ENCODE assay signal across 24 cellular contexts in the genomic region with DNA sequence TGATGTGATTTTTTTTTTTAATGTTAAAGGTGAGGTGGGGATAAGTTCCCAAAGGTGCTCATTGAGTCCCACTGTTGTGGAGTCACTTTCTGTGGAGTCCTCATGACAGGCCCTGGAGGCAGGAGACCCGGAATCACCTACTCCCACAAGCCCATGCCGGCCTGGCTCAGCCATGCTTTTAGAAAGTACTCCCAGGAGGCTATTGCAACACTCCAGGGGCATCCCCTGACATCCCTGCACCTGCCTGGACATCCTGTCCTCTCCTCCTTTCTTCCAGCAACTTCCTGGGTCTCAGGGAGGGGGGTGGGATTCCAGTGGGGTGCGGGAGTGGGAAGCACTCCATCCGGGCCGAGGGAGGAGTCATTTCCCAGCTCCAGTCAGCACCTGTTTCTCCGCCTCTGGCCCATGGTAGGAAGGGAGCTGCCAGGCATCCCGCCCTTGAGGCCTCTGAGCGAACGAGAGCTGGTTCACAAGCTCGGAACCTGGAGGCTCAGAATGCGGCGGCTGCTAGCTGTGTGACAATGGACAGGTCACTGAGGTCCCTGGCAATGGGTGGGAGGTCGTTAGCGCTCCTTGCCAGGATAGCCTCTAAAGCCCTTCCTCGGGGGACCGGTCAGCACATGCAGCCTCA.
DNase-seq lines count a peak whose midpoint lies in the region; ATAC-seq and TF ChIP-seq lines count a peak whose summit lies in the region.
"Had no signal": no experiment of that assay in that cellular context is flagged by ENCODE, and none has a peak within 500 bp of the region (broad histone marks: within the 10 kb centered on the region; RNA-seq: fewer than 3 reads in every experiment).

No MANE protein-coding gene starts in this region.

- H3K9me3 Mint-ChIP-seq in activated CD8-positive, alpha-beta T cell treated with anti-CD3 and anti-CD28 coated beads, Interleukin-2, amount 10 ng/mL, durations not matched to agents 7 days and 5 days (ENCODE audit: insufficient read depth): peaks cover 9% of the 10 kb centered on the region
- peaks cover 13% of the 10 kb centered on the region for H3K9me3 Mint-ChIP-seq in activated CD8-positive, alpha-beta T cell treated with anti-CD3 and anti-CD28 coated beads for 36 hours
- H3K9me3 Mint-ChIP-seq in effector memory CD8-positive, alpha-beta T cell: peaks cover 2 to 8% of the 10 kb centered on the region in 2 donors
- H3K9me3 Mint-ChIP-seq: type B pancreatic cell had no signal

- H3K36me3 ChIP-seq in ovary: no peaks in the 10 kb centered on the region
- H3K36me3 ChIP-seq: breast epithelium, gastroesophageal sphincter, MG63 had no signal

- no peak overlapping the region for H3K4me3 Mint-ChIP-seq in activated CD8-positive, alpha-beta T cell treated with anti-CD3 and anti-CD28 coated beads, Interleukin-2, amount 10 ng/mL, durations not matched to agents 7 days and 5 days
- H3K4me3 Mint-ChIP-seq in activated CD8-positive, alpha-beta T cell treated with anti-CD3 and anti-CD28 coated beads for 36 hours: no peak overlapping the region
- no peak overlapping the region for H3K4me3 Mint-ChIP-seq in effector memory CD8-positive, alpha-beta T cell
- H3K4me3 Mint-ChIP-seq: activated T-cell treated with anti-CD3 and anti-CD28 coated beads, Interleukin-2, amount 50 U/mL, for 72 hours; IgD-negative memory B cell; T-helper 1 cell treated with Interleukin-12 subunit alpha and Interleukin-12 subunit beta and Interleukin-4 antibody, amounts not matched to agents 30 μg/mL and 1 μg/mL, for 36 hours; type B pancreatic cell had no signal

- H3K4me1 ChIP-seq in ovary (ENCODE audit: insufficient read depth): no peaks in the 10 kb centered on the region
- H3K4me1 ChIP-seq: breast epithelium, gastroesophageal sphincter, psoas muscle had no signal

- no peaks in the 10 kb centered on the region for H3K9me3 ChIP-seq in ovary
- H3K9me3 ChIP-seq: MG63, psoas muscle had no signal

- no peak for DNase-seq in activated CD8-positive, alpha-beta T cell treated with anti-CD3 and anti-CD28 coated beads, Interleukin-2, amount 10 ng/mL, durations not matched to agents 7 days and 5 days
- DNase-seq in activated CD8-positive, alpha-beta T cell treated with anti-CD3 and anti-CD28 coated beads for 36 hours: no peak
- DNase-seq in NCI-H2196 (lab: John Stamatoyannopoulos, UW; ENCODE audit: unreplicated experiment) (peak; percentile 27), posterior vena cava (ENCODE audit: low spot score) (peak; percentile 66), ovary (no peak), GM13976 (ENCODE audit: low spot score) (no peak)
- DNase-seq in effector memory CD8-positive, alpha-beta T cell: no peak
- DNase-seq: activated naive CD4-positive, alpha-beta T cell treated with Interleukin-2 at 50 U/mL for 16 hours; activated T-cell treated with anti-CD3 and anti-CD28 coated beads, Interleukin-2, amount 50 U/mL, for 72 hours; AML-193; amniotic stem cell; islet precursor cell; MG63; NCI-H1417; NCI-H2081; NCI-H524 treated with DMSO at 0.1 percent for 48 hours; psoas muscle had no signal

- intact Hi-C loops in activated CD8-positive, alpha-beta T cell treated with anti-CD3 and anti-CD28 coated beads for 36 hours (cut with micrococcal nuclease): loop anchor here (2.0 to 10.0 kb wide), 3 partner anchors 25 to 167 kb away; partner anchors contain the start of gene ID2
- intact Hi-C loops in posterior vena cava (cut with DNase I) (no loop called here), ovary (cut with DNase I) (no loop called here)

- H3K4me3 ChIP-seq in ovary: no peak overlapping the region
- H3K4me3 ChIP-seq: breast epithelium, gastroesophageal sphincter, lung, MG63, psoas muscle had no signal

- in situ Hi-C loops in GM13976 (cut with MboI; ENCODE audit: low sequenced_read_pairs, unreplicated experiment): no loop called here

- WGBS in ovary, 3 donors: 81 to 86% (median 82%) methylated on average over 16 of the region's 16 CpGs

- POLR2A ChIA-PET in activated CD8-positive, alpha-beta T cell treated with anti-CD3 and anti-CD28 coated beads, Interleukin-2, amount 10 ng/mL, durations not matched to agents 7 days and 5 days (lab: Charles Lee): no interaction called here
- POLR2A ChIA-PET in activated CD8-positive, alpha-beta T cell treated with anti-CD3 and anti-CD28 coated beads for 36 hours (lab: Charles Lee): interaction anchor here (0.6 to 1.1 kb wide), 4 partner anchors 22 to 210 kb away, joined by 3 to 4 read pairs (median 4); no protein-coding TSS in a partner anchor

- no peak for TF ChIP-seq EP300 in ovary (IDR thresholded peaks at IDR 0.05)

- no peak overlapping the region for H3K27ac ChIP-seq in ovary
- H3K27ac ChIP-seq: breast epithelium, gastroesophageal sphincter, psoas muscle had no signal

- peaks cover 39% of the 10 kb centered on the region for H3K36me3 Mint-ChIP-seq in activated CD8-positive, alpha-beta T cell treated with anti-CD3 and anti-CD28 coated beads, Interleukin-2, amount 10 ng/mL, durations not matched to agents 7 days and 5 days (ENCODE audit: low read depth)
- peaks cover 13% of the 10 kb centered on the region for H3K36me3 Mint-ChIP-seq in activated CD8-positive, alpha-beta T cell treated with anti-CD3 and anti-CD28 coated beads for 36 hours (ENCODE audit: low read depth)
- H3K36me3 Mint-ChIP-seq in effector memory CD8-positive, alpha-beta T cell (ENCODE audit: insufficient read depth): peaks cover 7% of the 10 kb centered on the region
- H3K36me3 Mint-ChIP-seq: IgD-negative memory B cell, type B pancreatic cell had no signal

- CTCF ChIA-PET in activated CD8-positive, alpha-beta T cell treated with anti-CD3 and anti-CD28 coated beads, Interleukin-2, amount 10 ng/mL, durations not matched to agents 7 days and 5 days (lab: Charles Lee): no interaction called here
- CTCF ChIA-PET in activated CD8-positive, alpha-beta T cell treated with anti-CD3 and anti-CD28 coated beads for 36 hours (lab: Charles Lee): interaction anchor here (1.1 kb wide), 1 partner anchor 16 kb away, joined by 3 read pairs; no protein-coding TSS in a partner anchor

- no peak for TF ChIP-seq CTCF in activated CD8-positive, alpha-beta T cell treated with anti-CD3 and anti-CD28 coated beads for 36 hours (IDR thresholded peaks at IDR 0.05)
- no peak for TF ChIP-seq CTCF in ovary (IDR thresholded peaks at IDR 0.05)
- TF ChIP-seq CTCF in GM13976 (IDR thresholded peaks at IDR 0.05; ENCODE audit: borderline replicate concordance, control extremely low read depth, extremely low read depth, insufficient read depth, missing control alignments): no peak

- peaks cover 90% of the 10 kb centered on the region for H3K4me1 Mint-ChIP-seq in activated CD8-positive, alpha-beta T cell treated with anti-CD3 and anti-CD28 coated beads, Interleukin-2, amount 10 ng/mL, durations not matched to agents 7 days and 5 days (ENCODE audit: low read depth)
- H3K4me1 Mint-ChIP-seq in activated CD8-positive, alpha-beta T cell treated with anti-CD3 and anti-CD28 coated beads for 36 hours (ENCODE audit: low read depth): peaks cover 78% of the 10 kb centered on the region
- peaks cover 80 to 84% of the 10 kb centered on the region in 2 donors for H3K4me1 Mint-ChIP-seq in effector memory CD8-positive, alpha-beta T cell (ENCODE audit: low read depth in 2 of 2)

- no peak for TF ChIP-seq POLR2A in ovary (IDR thresholded peaks at IDR 0.05)

- H3K27me3 Mint-ChIP-seq in activated CD8-positive, alpha-beta T cell treated with anti-CD3 and anti-CD28 coated beads, Interleukin-2, amount 10 ng/mL, durations not matched to agents 7 days and 5 days (ENCODE audit: low read depth): no peaks in the 10 kb centered on the region
- no peaks in the 10 kb centered on the region for H3K27me3 Mint-ChIP-seq in activated CD8-positive, alpha-beta T cell treated with anti-CD3 and anti-CD28 coated beads for 36 hours
- no peaks in the 10 kb centered on the region for H3K27me3 Mint-ChIP-seq in effector memory CD8-positive, alpha-beta T cell
- H3K27me3 Mint-ChIP-seq: type B pancreatic cell had no signal

- ATAC-seq in activated CD8-positive, alpha-beta T cell treated with anti-CD3 and anti-CD28 coated beads, Interleukin-2, amount 10 ng/mL, durations not matched to agents 7 days and 5 days: no peak
- no peak for ATAC-seq in activated CD8-positive, alpha-beta T cell treated with anti-CD3 and anti-CD28 coated beads for 36 hours
- ATAC-seq in effector memory CD8-positive, alpha-beta T cell (replicated peaks): no peak
- ATAC-seq in GM21381 (IDR thresholded peaks at IDR 0.05; ENCODE audit: unreplicated experiment): no peak
- ATAC-seq: activated T-cell treated with anti-CD3 and anti-CD28 coated beads, Interleukin-2, amount 50 U/mL, for 72 hours; gastroesophageal sphincter; psoas muscle had no signal

- H3K27ac Mint-ChIP-seq in activated CD8-positive, alpha-beta T cell treated with anti-CD3 and anti-CD28 coated beads, Interleukin-2, amount 10 ng/mL, durations not matched to agents 7 days and 5 days: peak overlapping the region; percentile 31
- H3K27ac Mint-ChIP-seq in activated CD8-positive, alpha-beta T cell treated with anti-CD3 and anti-CD28 coated beads for 36 hours: no peak overlapping the region
- H3K27ac Mint-ChIP-seq in effector memory CD8-positive, alpha-beta T cell: peak overlapping the region; percentile 86 to 98
- H3K27ac Mint-ChIP-seq: activated T-cell treated with anti-CD3 and anti-CD28 coated beads, Interleukin-2, amount 50 U/mL, for 72 hours; IgD-negative memory B cell; type B pancreatic cell had no signal

- no peaks in the 10 kb centered on the region for H3K27me3 ChIP-seq in ovary
- H3K27me3 ChIP-seq: breast epithelium, gastroesophageal sphincter, MG63 had no signal

Comparison
In these comparisons a context has a peak if more than half of its experiments do, and no peak if none do; other contexts are left out.
1. DNase-seq: peak in NCI-H2196 (single experiment) and posterior vena cava (single experiment); none in activated CD8-positive, alpha-beta T cell treated with anti-CD3 and anti-CD28 coated beads, Interleukin-2, amount 10 ng/mL, durations not matched to agents 7 days and 5 days (single experiment), activated CD8-positive, alpha-beta T cell treated with anti-CD3 and anti-CD28 coated beads for 36 hours (single experiment), effector memory CD8-positive, alpha-beta T cell (0 of 3), ovary (0 of 5) and GM13976 (single experiment).